ENCODE assay signal across 31 cellular contexts in genomic region chr7:129943352-129943751, GRCh38.
"Had no signal": no experiment of that assay in that cellular context is flagged by ENCODE, and none has a peak within 500 bp of the region (broad histone marks: within the 10 kb centered on the region; RNA-seq: fewer than 3 reads in every experiment).

No MANE protein-coding gene starts in this region.

- ATAC-seq: activated CD8-positive, alpha-beta T cell treated with anti-CD3 and anti-CD28 coated beads for 36 hours; activated naive CD4-positive, alpha-beta T cell treated with anti-CD3 and anti-CD28 coated beads, Interleukin-2, amount 50 U/mL, for 72 hours; activated T-cell treated with anti-CD3 and anti-CD28 coated beads, Interleukin-2, amount 50 U/mL, for 4 hours; body of pancreas; Panc1; T-cell; T-helper 17 cell had no signal

- H3K27me3 ChIP-seq: adrenal gland, body of pancreas, breast epithelium, SJSA1 had no signal

- H3K4me3 ChIP-seq: adrenal gland, body of pancreas, breast epithelium, SJSA1 had no signal

- H3K4me2 ChIP-seq: SK-N-SH had no signal

- H3K4me3 Mint-ChIP-seq: activated CD4-positive, alpha-beta T cell treated with anti-CD3 and anti-CD28 coated beads, Interleukin-2, amount 10 ng/mL, durations not matched to agents 24 days and 14 days; activated CD8-positive, alpha-beta T cell treated with anti-CD3 and anti-CD28 coated beads for 36 hours; activated naive CD4-positive, alpha-beta T cell treated with anti-CD3 and anti-CD28 coated beads for 36 hours; activated T-cell treated with anti-CD3 and anti-CD28 coated beads, Interleukin-2, amount 50 U/mL, for 4 hours; activated T-helper 1 cell treated with anti-CD3 and anti-CD28 coated beads, Interleukin-12 subunit alpha, Interleukin-12 subunit beta, Interleukin-2, Interleukin-4 antibody, amounts not matched to agents 30 ng/mL and 10 ng/mL and 1 ng/mL, durations not matched to agents 14 hours and 24 hours and 36 hours; T-cell; T-helper 17 cell had no signal

- DNase-seq: activated CD4-positive, alpha-beta T cell treated with anti-CD3 and anti-CD28 coated beads, Interleukin-2, amount 10 ng/mL, durations not matched to agents 24 days and 14 days; activated CD4-positive, alpha-beta T cell treated with anti-CD3 and anti-CD28 coated beads, Interleukin-2, amount 50 U/mL, for 4 hours; activated CD8-positive, alpha-beta memory T cell treated with anti-CD3 and anti-CD28 coated beads, Interleukin-2, amount 50 U/mL, for 4 hours; activated CD8-positive, alpha-beta T cell treated with anti-CD3 and anti-CD28 coated beads for 36 hours; activated gamma-delta T cell treated with Interleukin-2 at 50 U/mL for 16 hours; activated naive CD4-positive, alpha-beta T cell treated with anti-CD3 and anti-CD28 coated beads for 36 hours; activated T-cell treated with anti-CD3 and anti-CD28 coated beads for 4 hours; activated T-cell treated with anti-CD3 and anti-CD28 coated beads, Interleukin-2, amount 50 U/mL, for 4 hours; body of pancreas; Karpas-422; KBM-7; NCI-H1048; NCI-H1105 treated with DMSO at 0.1 percent for 48 hours; NCI-H1436; NCI-H1694; NCI-H1930; NCI-H2081 treated with DMSO at 0.1 percent for 48 hours; NCI-H226; NCI-H524 treated with DMSO at 0.1 percent for 48 hours; SHP77 treated with DMSO at 0.1 percent for 48 hours; SK-N-SH; T-cell; T-helper 17 cell; T-helper 9 cell; WERI-Rb-1 had no signal

- H3K27ac ChIP-seq: body of pancreas, breast epithelium, SJSA1, WERI-Rb-1 had no signal

- H3K9me3 ChIP-seq: adrenal gland, body of pancreas, breast epithelium, SJSA1, SK-N-SH had no signal

- H3K27me3 Mint-ChIP-seq: activated CD4-positive, alpha-beta T cell treated with anti-CD3 and anti-CD28 coated beads, Interleukin-2, amount 10 ng/mL, durations not matched to agents 24 days and 14 days; activated CD8-positive, alpha-beta T cell treated with anti-CD3 and anti-CD28 coated beads for 36 hours; T-cell; T-helper 17 cell had no signal

- H3K27ac Mint-ChIP-seq: activated CD4-positive, alpha-beta T cell treated with anti-CD3 and anti-CD28 coated beads, Interleukin-2, amount 10 ng/mL, durations not matched to agents 24 days and 14 days; activated CD8-positive, alpha-beta T cell treated with anti-CD3 and anti-CD28 coated beads for 36 hours; activated naive CD4-positive, alpha-beta T cell treated with anti-CD3 and anti-CD28 coated beads for 36 hours; activated naive CD4-positive, alpha-beta T cell treated with anti-CD3 and anti-CD28 coated beads, Interleukin-2, amount 50 U/mL, for 72 hours; activated T-helper 1 cell treated with anti-CD3 and anti-CD28 coated beads, Interleukin-12 subunit alpha, Interleukin-12 subunit beta, Interleukin-2, Interleukin-4 antibody, amounts not matched to agents 30 ng/mL and 10 ng/mL and 1 ng/mL, durations not matched to agents 14 hours and 24 hours and 36 hours; T-cell had no signal

- H3K9me3 Mint-ChIP-seq: activated CD4-positive, alpha-beta T cell treated with anti-CD3 and anti-CD28 coated beads, Interleukin-2, amount 10 ng/mL, durations not matched to agents 24 days and 14 days; activated CD8-positive, alpha-beta T cell treated with anti-CD3 and anti-CD28 coated beads for 36 hours; activated naive CD4-positive, alpha-beta T cell treated with anti-CD3 and anti-CD28 coated beads for 36 hours; activated T-helper 1 cell treated with anti-CD3 and anti-CD28 coated beads, Interleukin-12 subunit alpha, Interleukin-12 subunit beta, Interleukin-2, Interleukin-4 antibody, amounts not matched to agents 30 ng/mL and 10 ng/mL and 1 ng/mL, durations not matched to agents 14 hours and 24 hours and 36 hours; T-cell had no signal

- H3K36me3 ChIP-seq: breast epithelium had no signal
